15 cellular contexts compared by ENCODE assay signal in the genomic region with DNA sequence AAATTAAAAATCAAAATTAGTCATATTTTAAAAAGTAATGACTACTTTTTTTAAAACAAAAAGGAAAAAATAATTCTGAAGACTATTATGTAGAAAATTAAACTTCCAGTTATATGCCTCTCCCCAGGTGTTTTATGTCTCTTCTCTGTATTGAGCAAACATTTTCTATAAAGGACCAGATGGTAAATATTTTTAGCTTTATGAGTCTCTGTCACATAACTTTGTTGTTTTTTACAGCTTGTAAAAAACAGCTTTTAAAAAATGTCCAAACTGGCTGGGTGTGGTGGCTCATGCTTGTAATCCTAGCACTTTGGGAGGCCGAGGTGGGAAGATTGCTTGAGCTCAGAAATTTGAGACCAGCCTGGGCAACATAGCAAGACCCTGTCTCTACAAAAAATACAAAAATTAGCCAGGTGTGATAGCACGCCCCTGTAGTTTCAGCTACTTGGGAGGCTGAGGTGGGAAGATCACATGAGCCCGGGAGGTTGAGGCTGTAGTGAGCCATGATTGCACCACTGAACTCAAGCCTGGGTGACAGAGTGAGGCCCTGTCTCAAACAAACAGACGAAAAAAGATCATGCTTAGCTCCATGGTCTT. TPM values are rescaled to one million over a fixed set of nuclear protein-coding genes. Genes with fewer than 3 reads are reported as not detected.
DNase-seq lines count a peak whose midpoint lies in the region; ATAC-seq, FAIRE-seq and TF ChIP-seq lines count a peak whose summit lies in the region.
"Had no signal": no experiment of that assay in that cellular context is flagged by ENCODE, and none has a peak within 500 bp of the region (broad histone marks: within the 10 kb centered on the region; RNA-seq: fewer than 3 reads in every experiment).

No MANE protein-coding gene starts in this region.

- H3K4me3 ChIP-seq in HepG2 (replicated peaks in 1 of 3; ENCODE audit: insufficient read depth in 1 of 3, low read depth in 2 of 3, low read length in 3 of 3), result no peak overlapping the region
- H3K4me3 ChIP-seq in right lobe of liver, result no peak overlapping the region
- no peak overlapping the region for H3K4me3 ChIP-seq in CD8-positive, alpha-beta memory T cell (ENCODE audit: low read length)
- H3K4me3 ChIP-seq: BLaER1 treated with 17β-estradiol and CSF1 and Interleukin-3, amounts not matched to agents 10 nM and 100 nM had no signal

- CTCF ChIA-PET in HepG2 (lab: Yijun Ruan, JAX; ENCODE audit: low intra/inter-chr PET ratio, low total read pairs), result no interaction called here
- CTCF ChIA-PET in CD8-positive, alpha-beta memory T cell (lab: Charles Lee), result interaction anchor here (0.9 kb wide), 1 partner anchor 11 kb away, joined by 3 read pairs; no protein-coding TSS in a partner anchor

- H3K9ac ChIP-seq in HepG2 (ENCODE audit: insufficient read depth, low read depth, low read length), result no peak overlapping the region
- H3K9ac ChIP-seq: BLaER1 treated with 17β-estradiol and CSF1 and Interleukin-3, amounts not matched to agents 10 nM and 100 nM had no signal

- WGBS in HepG2 (ENCODE audit: low lambda C conversion rate), result 97% methylated on average over 4 of the region's 4 CpGs
- 90% methylated on average over 3 of the region's 4 CpGs for WGBS in right lobe of liver (ENCODE audit: insufficient coverage, low coverage, low lambda C conversion rate, missing lambda C conversion rate)

- H3K4me1 ChIP-seq in HepG2 (ENCODE audit: insufficient read depth, low read length), result 0 out of 2 replicates have a peak, but pooled peaks cover 5% of the 10 kb centered on the region
- no peaks in the 10 kb centered on the region for H3K4me1 ChIP-seq in right lobe of liver
- H3K4me1 ChIP-seq in CD8-positive, alpha-beta memory T cell (ENCODE audit: insufficient read depth, low read length), result no peaks in the 10 kb centered on the region
- H3K4me1 ChIP-seq: BLaER1 treated with 17β-estradiol and CSF1 and Interleukin-3, amounts not matched to agents 10 nM and 100 nM had no signal

- H2AFZ ChIP-seq in HepG2 (ENCODE audit: low read length), result no peak overlapping the region

- TF ChIP-seq POLR2A in HepG2 (IDR thresholded peaks at IDR 0.05; ENCODE audit: insufficient read depth in 1 of 2, low read depth in 2 of 2, low read length in 2 of 2), result no peak
- TF ChIP-seq POLR2A in right lobe of liver (IDR thresholded peaks at IDR 0.05), result no peak

- POLR2A ChIA-PET in HepG2 (lab: Yijun Ruan, JAX), result no interaction called here
- POLR2A ChIA-PET in CD8-positive, alpha-beta memory T cell (lab: Charles Lee), result no interaction called here

- H3K4me2 ChIP-seq in HepG2 (ENCODE audit: low read depth, low read length), result no peak overlapping the region
- H3K4me2 ChIP-seq: BLaER1 treated with 17β-estradiol and CSF1 and Interleukin-3, amounts not matched to agents 10 nM and 100 nM had no signal

- no peak overlapping the region for H3K4me3 Mint-ChIP-seq in CD8-positive, alpha-beta memory T cell
- H3K4me3 Mint-ChIP-seq: CD4-positive, CD25-positive, alpha-beta regulatory T cell; H9 had no signal

- peaks cover 4 to 10% (median 8%) of the 10 kb centered on the region in 3 donors for H3K4me1 Mint-ChIP-seq in CD8-positive, alpha-beta memory T cell
- H3K4me1 Mint-ChIP-seq: H9 had no signal

- H3K27ac ChIP-seq in HepG2 (ENCODE audit: extremely low read length, insufficient read depth, low read length) (no peak overlapping the region), right lobe of liver (no peak overlapping the region), VCaP (peak overlapping the region; percentile 56)
- no peak overlapping the region for H3K27ac ChIP-seq in CD8-positive, alpha-beta memory T cell (ENCODE audit: low read depth, low read length)
- H3K27ac ChIP-seq: BLaER1 treated with 17β-estradiol and CSF1 and Interleukin-3, amounts not matched to agents 10 nM and 100 nM had no signal

- intact Hi-C loops in HepG2 (cut with micrococcal nuclease; ENCODE audit: unreplicated experiment) (no loop called here), right lobe of liver (cut with DNase I) (no loop called here)

- H3K9me3 ChIP-seq in HepG2 (ENCODE audit: low read length), result no peaks in the 10 kb centered on the region
- H3K9me3 ChIP-seq in right lobe of liver, result no peaks in the 10 kb centered on the region
- no peaks in the 10 kb centered on the region for H3K9me3 ChIP-seq in CD8-positive, alpha-beta memory T cell (ENCODE audit: low read length)
- H3K9me3 ChIP-seq: BLaER1 treated with 17β-estradiol and CSF1 and Interleukin-3, amounts not matched to agents 10 nM and 100 nM had no signal

- H3K27me3 Mint-ChIP-seq in CD8-positive, alpha-beta memory T cell, result no peaks in the 10 kb centered on the region
- H3K27me3 Mint-ChIP-seq: CD4-positive, CD25-positive, alpha-beta regulatory T cell had no signal

- H3K79me2 ChIP-seq in HepG2 (ENCODE audit: insufficient read depth, low read length), result peaks cover 18% of the 10 kb centered on the region

- ATAC-seq in HepG2, result no peak
- ATAC-seq in right lobe of liver, result no peak
- ATAC-seq in HG03280 (IDR thresholded peaks at IDR 0.05; ENCODE audit: unreplicated experiment), result no peak

- peaks cover 32 to 84% of the 10 kb centered on the region in 2 experiments for H3K36me3 ChIP-seq in HepG2 (replicated peaks in 1 of 2; ENCODE audit: control insufficient read depth in 1 of 2, insufficient read depth in 2 of 2, low read length in 2 of 2)
- H3K36me3 ChIP-seq in right lobe of liver, result peaks cover 11 to 70% (median 27%) of the 10 kb centered on the region in 4 donors
- peaks cover 55% of the 10 kb centered on the region for H3K36me3 ChIP-seq in CD8-positive, alpha-beta memory T cell (ENCODE audit: insufficient read depth, low read length)

- in situ Hi-C loops in HepG2 (cut with HindIII; ENCODE audit: extremely low pct_ligation_motif_present, low pct_unique_long_range_greater_than_20kb), result loop anchor here (5.0 kb wide), 1 partner anchor 49 kb away; no protein-coding TSS in a partner anchor

- no peaks in the 10 kb centered on the region for H3K9me3 Mint-ChIP-seq in CD8-positive, alpha-beta memory T cell
- H3K9me3 Mint-ChIP-seq: CD4-positive, CD25-positive, alpha-beta regulatory T cell; H9 had no signal

- H3K27me3 ChIP-seq in HepG2 (ENCODE audit: control insufficient read depth in 1 of 2, insufficient read depth in 2 of 2, low read length in 2 of 2), result no peaks in the 10 kb centered on the region
- no peaks in the 10 kb centered on the region for H3K27me3 ChIP-seq in right lobe of liver
- no peaks in the 10 kb centered on the region for H3K27me3 ChIP-seq in CD8-positive, alpha-beta memory T cell (ENCODE audit: insufficient read depth, low read length, poor library complexity, severe bottlenecking)
- H3K27me3 ChIP-seq: BLaER1 treated with 17β-estradiol and CSF1 and Interleukin-3, amounts not matched to agents 10 nM and 100 nM had no signal

- no peak for TF ChIP-seq RAD21 in HepG2 (CRISPR knock-in tag; IDR thresholded peaks at IDR 0.05)

- peaks cover 10 to 84% (median 23%) of the 10 kb centered on the region in 3 donors for H3K36me3 Mint-ChIP-seq in CD8-positive, alpha-beta memory T cell

- DNase-seq in HepG2 (ENCODE audit: low spot score) (no peak), right lobe of liver (no peak), frontal cortex (ENCODE audit: low spot score in 2 of 2) (no peak)
- DNase-seq in CD8-positive, alpha-beta memory T cell, result no peak
- no peak for DNase-seq in stimulated activated CD4-positive, alpha-beta T cell treated with anti-CD3 and anti-CD28 coated beads, Interleukin-4, amount 100 ng/mL, for 4 hours
- DNase-seq: ACHN; Calu3; CD4-positive, CD25-positive, alpha-beta regulatory T cell; DMS 273 treated with DMSO at 0.1 percent for 48 hours; GOT3; H9 had no signal

- peaks cover 29% of the 10 kb centered on the region for H4K20me1 ChIP-seq in HepG2 (ENCODE audit: insufficient read depth, low read length)

- no peak overlapping the region for H3K27ac Mint-ChIP-seq in CD8-positive, alpha-beta memory T cell
- H3K27ac Mint-ChIP-seq: H9 had no signal

- FAIRE-seq in HepG2 (lab: Jason Lieb, UNC) (no peak), frontal cortex (lab: Jason Lieb, UNC) (peak; percentile 21)
- FAIRE-seq: GM12892 had no signal

- BruUV-seq in HepG2 (replicated peaks; lab: Mats Ljungman, UMichigan), result no TSS peak

- TF ChIP-seq EP300 in HepG2 (IDR thresholded peaks at IDR 0.05; ENCODE audit: low read depth in 2 of 2, low read length in 2 of 2), result no peak
- no peak for TF ChIP-seq EP300 in HepG2 (CRISPR knock-in tag; IDR thresholded peaks at IDR 0.05; ENCODE audit: borderline replicate concordance)

- TF ChIP-seq CTCF in HepG2 (CRISPR knock-in tag; IDR thresholded peaks at IDR 0.05), result no peak
- no peak for TF ChIP-seq CTCF in right lobe of liver (IDR thresholded peaks at IDR 0.05)
- no peak for TF ChIP-seq CTCF in VCaP (conservative IDR thresholded peaks at IDR 0.05)

TF ChIP-seq in HepG2, 621 proteins besides CTCF, POLR2A, EP300 and RAD21:
- 0 out of 2 replicates have a peak, but pooled peaks have one; percentile 37 for TF ChIP-seq ZNF121 (CRISPR knock-in tag; IDR thresholded peaks at IDR 0.05)
- TF ChIP-seq TBP (CRISPR knock-in tag; IDR thresholded peaks at IDR 0.05), result no peak

RNA-seq across cellular contexts. Expression of a gene that starts 23.5 kb away (rescaled TPM):
- 140 and 180 TPM in 2 replicates for total RNA-seq in HepG2 (2016; rRNA removed; fragmentation: Illumina TruSeq; extraction: Trizol)
- 54.9 and 58.3 TPM in 2 replicates for total RNA-seq in HepG2 (2016; cell fraction: cytosol; rRNA removed; fragmentation: Illumina TruSeq; extraction: Trizol; ENCODE audit: low read depth)
- total RNA-seq in HepG2 (2016; cell fraction: insoluble cytoplasmic fraction; rRNA removed; fragmentation: Illumina TruSeq; extraction: Trizol), result 130 and 180 TPM in 2 replicates
- 96.5 and 104 TPM in 2 replicates for total RNA-seq in HepG2 (2016; cell fraction: membrane; rRNA removed; fragmentation: Illumina TruSeq; extraction: Trizol)
- total RNA-seq in HepG2 (2016; cell fraction: nucleus; rRNA removed; fragmentation: Illumina TruSeq; extraction: Trizol), result 98.4 and 111 TPM in 2 replicates
- polyA plus RNA-seq in HepG2 (2011; rRNA removed), result 406 and 460 TPM in 2 replicates
- 317 and 416 TPM in 2 replicates for polyA plus RNA-seq in HepG2 (2011; cell fraction: cytosol; rRNA removed)
- polyA plus RNA-seq in HepG2 (2011; cell fraction: nucleus; rRNA removed), result 244 and 272 TPM in 2 replicates
- 137 and 249 TPM in 2 replicates for polyA plus RNA-seq in HepG2 (2012)
- polyA plus RNA-seq in HepG2 (2016; cell fraction: cytosol; fragmentation: Illumina TruSeq; extraction: Trizol; ENCODE audit: low read depth), result 43.9 and 53.1 TPM in 2 replicates
- polyA plus RNA-seq in HepG2 (2016; cell fraction: insoluble cytoplasmic fraction; fragmentation: Illumina TruSeq; extraction: Trizol; ENCODE audit: low read depth), result 204 and 207 TPM in 2 replicates
- 86.2 and 94.6 TPM in 2 replicates for polyA plus RNA-seq in HepG2 (2016; cell fraction: membrane; fragmentation: Illumina TruSeq; extraction: Trizol; ENCODE audit: low read depth)
- polyA plus RNA-seq in HepG2 (2016; cell fraction: nucleus; fragmentation: Illumina TruSeq; extraction: Trizol; ENCODE audit: insufficient read depth, low read depth), result 141 and 166 TPM in 2 replicates
- polyA minus RNA-seq in HepG2 (2011; rRNA and poly(A)+ RNA removed; ENCODE audit: low replicate concordance), result 365 and 608 TPM in 2 replicates
- 230 and 276 TPM in 2 replicates for polyA minus RNA-seq in HepG2 (2011; cell fraction: cytosol; rRNA and poly(A)+ RNA removed)
- 219 and 236 TPM in 2 replicates for polyA minus RNA-seq in HepG2 (2011; cell fraction: nucleus; rRNA and poly(A)+ RNA removed)
- total RNA-seq in right lobe of liver, result 100 to 1,000 TPM in 2 of 6 experiments, 10 to 100 TPM in 4; 31.4 to 155 (median 44.7) TPM
- total RNA-seq in frontal cortex, result 56.3 TPM
- 100 to 1,000 TPM; 311 to 329 TPM for total RNA-seq in CD8-positive, alpha-beta memory T cell
- 92.0 TPM for polyA plus RNA-seq in CD8-positive, alpha-beta memory T cell
